Comparison of ENCODE assay signal across 18 cellular contexts in genomic region chr11:70885281-70885680, GRCh38.
"Had no signal": no experiment of that assay in that cellular context is flagged by ENCODE, and none has a peak within 500 bp of the region (broad histone marks: within the 10 kb centered on the region; RNA-seq: fewer than 3 reads in every experiment).

No MANE protein-coding gene starts in this region.

- H3K79me2 ChIP-seq: parathyroid adenoma had no signal

- DNase-seq: cerebellar nuclear complex; cortex of kidney; effector CD4-positive, alpha-beta T cell; naive thymus-derived CD4-positive, alpha-beta T cell; right lobe of liver; small intestine; stimulated activated CD4-positive, alpha-beta T cell treated with anti-CD3 and anti-CD28 coated beads, Interleukin-15, amount 100 ng/mL, for 24 hours; stimulated activated CD4-positive, alpha-beta T cell treated with anti-CD3 and anti-CD28 coated beads, Interleukin-2, amount 100 ng/mL, for 48 hours; stimulated activated naive B cell treated with anti-CD40 and anti-IgM and Interleukin-4, amounts not matched to agents 10 μg/mL and 1 μg/mL and 100 μg/mL, for 72 hours; transverse colon had no signal

- H3K4me1 ChIP-seq: parathyroid adenoma, right lobe of liver, suprapubic skin, transverse colon had no signal

- H3K27ac ChIP-seq: neutrophil, parathyroid adenoma, right lobe of liver, suprapubic skin, transverse colon had no signal

- H3K36me3 ChIP-seq: neutrophil, right lobe of liver, suprapubic skin, transverse colon had no signal

- H3K9me3 ChIP-seq: mucosa of descending colon, neutrophil, right lobe of liver, suprapubic skin, transverse colon had no signal

- FAIRE-seq: frontal cortex, keratinocyte, small intestine had no signal

- H3K4me3 ChIP-seq: lung, mucosa of descending colon, right lobe of liver, suprapubic skin, transverse colon had no signal

- H3K9ac ChIP-seq: parathyroid adenoma had no signal

- H3K27me3 ChIP-seq: neutrophil, right lobe of liver, transverse colon had no signal

- ATAC-seq: left lobe of liver; naive thymus-derived CD4-positive, alpha-beta T cell; right lobe of liver; stimulated activated naive B cell treated with anti-CD40 and anti-IgM and Interleukin-4, amounts not matched to agents 10 μg/mL and 1 μg/mL and 100 μg/mL, for 72 hours had no signal
